In the genomic region with DNA sequence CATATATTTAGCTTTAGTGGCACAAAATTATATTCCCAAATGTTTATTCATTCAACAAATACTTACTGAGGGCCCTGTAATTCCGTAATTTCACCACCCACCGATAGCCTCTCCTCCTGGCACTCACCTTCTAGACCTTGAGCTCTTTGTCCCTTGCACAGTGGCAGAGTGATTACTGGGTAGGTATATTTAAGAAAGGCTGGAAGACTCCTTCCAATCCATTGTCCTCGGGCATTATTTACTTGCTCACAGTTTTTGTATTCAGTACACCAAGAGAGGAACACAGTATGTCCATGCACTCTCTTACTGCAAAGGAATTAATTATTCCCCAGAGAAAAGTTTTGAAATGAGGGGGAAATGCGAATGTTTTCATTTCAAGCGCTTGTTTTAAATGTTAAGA, we compare ENCODE assay signal across 9 cellular contexts. TPM values are rescaled to one million over a fixed set of nuclear protein-coding genes. Genes with fewer than 3 reads are reported as not detected.
A peak's percentile ranks its signal among the peaks of the same experiment; 100 is the strongest.
DNase-seq lines count a peak whose midpoint lies in the region; ATAC-seq and TF ChIP-seq lines count a peak whose summit lies in the region.
"Had no signal": no experiment of that assay in that cellular context is flagged by ENCODE, and none has a peak within 500 bp of the region (broad histone marks: within the 10 kb centered on the region; RNA-seq: fewer than 3 reads in every experiment).

No MANE protein-coding gene starts in this region.

- no peak for TF ChIP-seq CTCF in OCI-LY1 (IDR thresholded peaks at IDR 0.05; ENCODE audit: low read length)

- no peaks in the 10 kb centered on the region for H3K9me3 Mint-ChIP-seq in activated naive CD4-positive, alpha-beta T cell treated with anti-CD3 and anti-CD28 coated beads, Interleukin-2, amount 50 U/mL, for 24 hours
- no peaks in the 10 kb centered on the region for H3K9me3 Mint-ChIP-seq in stimulated activated naive B cell treated with anti-CD40 and anti-IgM and Interleukin-4, amounts not matched to agents 10 μg/mL and 1 μg/mL and 100 μg/mL, for 72 hours

- H3K4me2 ChIP-seq in OCI-LY1 (ENCODE audit: low read length) = peak overlapping the region; percentile 88

- H3K4me3 Mint-ChIP-seq in activated naive CD4-positive, alpha-beta T cell treated with anti-CD3 and anti-CD28 coated beads, Interleukin-2, amount 50 U/mL, for 24 hours = peak overlapping the region; percentile 91
- H3K4me3 Mint-ChIP-seq in stimulated activated naive B cell treated with anti-CD40 and anti-IgM and Interleukin-4, amounts not matched to agents 10 μg/mL and 1 μg/mL and 100 μg/mL, for 72 hours = peak overlapping the region; percentile 47 to 48

- no peak for DNase-seq in activated naive CD4-positive, alpha-beta T cell treated with Interleukin-2 at 50 U/mL for 16 hours
- DNase-seq in stimulated activated naive B cell treated with anti-CD40 and anti-IgM and Interleukin-4, amounts not matched to agents 10 μg/mL and 1 μg/mL and 100 μg/mL, for 72 hours = no peak
- no peak for DNase-seq in NCI-H446 (lab: John Stamatoyannopoulos, UW)
- DNase-seq: effector CD4-positive, alpha-beta T cell had no signal

- H3K27ac Mint-ChIP-seq in activated naive CD4-positive, alpha-beta T cell treated with anti-CD3 and anti-CD28 coated beads, Interleukin-2, amount 50 U/mL, for 24 hours = peak overlapping the region; percentile 2
- H3K27ac Mint-ChIP-seq in stimulated activated naive B cell treated with anti-CD40 and anti-IgM and Interleukin-4, amounts not matched to agents 10 μg/mL and 1 μg/mL and 100 μg/mL, for 72 hours = no peak overlapping the region

- no peaks in the 10 kb centered on the region for H3K27me3 ChIP-seq in OCI-LY1 (ENCODE audit: insufficient read depth, low read length)
- peaks cover 17% of the 10 kb centered on the region for H3K27me3 ChIP-seq in ectodermal cell (ENCODE audit: control insufficient read depth, insufficient read depth, low read length, poor library complexity, severe bottlenecking)

- peaks cover 29% of the 10 kb centered on the region for H3K36me3 ChIP-seq in OCI-LY1 (ENCODE audit: insufficient read depth, low read length)
- no peaks in the 10 kb centered on the region for H3K36me3 ChIP-seq in ectodermal cell (ENCODE audit: control insufficient read depth, insufficient read depth, low read length)

- H4K20me1 ChIP-seq in OCI-LY1 (ENCODE audit: insufficient read depth, low read length) = no peaks in the 10 kb centered on the region

- 45 to 67% methylated on average over 2 to 5 of the region's 5 CpGs for WGBS in ectodermal cell, 2 experiments

- H3K27me3 Mint-ChIP-seq in activated naive CD4-positive, alpha-beta T cell treated with anti-CD3 and anti-CD28 coated beads, Interleukin-2, amount 50 U/mL, for 24 hours = peaks cover 52% of the 10 kb centered on the region
- peaks cover 29 to 36% of the 10 kb centered on the region in 2 donors for H3K27me3 Mint-ChIP-seq in stimulated activated naive B cell treated with anti-CD40 and anti-IgM and Interleukin-4, amounts not matched to agents 10 μg/mL and 1 μg/mL and 100 μg/mL, for 72 hours

- H2AFZ ChIP-seq in OCI-LY1 (ENCODE audit: low read length) = no peak overlapping the region

- peaks cover 75% of the 10 kb centered on the region for H3K4me1 ChIP-seq in OCI-LY1 (ENCODE audit: insufficient read depth, low read length, severe bottlenecking)
- no peaks in the 10 kb centered on the region for H3K4me1 ChIP-seq in ectodermal cell (ENCODE audit: control insufficient read depth, insufficient read depth, low read length)

- no peaks in the 10 kb centered on the region for H3K9me2 ChIP-seq in OCI-LY1 (ENCODE audit: low read depth, low read length)

- H3K4me3 ChIP-seq in OCI-LY1 (ENCODE audit: low read depth, low read length, poor library complexity, severe bottlenecking) (peak overlapping the region; percentile 98), ectodermal cell (ENCODE audit: insufficient read depth, low read depth, low read length) (peak overlapping the region; percentile 63)

- H3K36me3 Mint-ChIP-seq in activated naive CD4-positive, alpha-beta T cell treated with anti-CD3 and anti-CD28 coated beads, Interleukin-2, amount 50 U/mL, for 24 hours = no peaks in the 10 kb centered on the region
- no peaks in the 10 kb centered on the region for H3K36me3 Mint-ChIP-seq in stimulated activated naive B cell treated with anti-CD40 and anti-IgM and Interleukin-4, amounts not matched to agents 10 μg/mL and 1 μg/mL and 100 μg/mL, for 72 hours

- peak overlapping the region; percentile 100 for H3K9ac ChIP-seq in OCI-LY1 (ENCODE audit: low read length)

- peaks cover 34% of the 10 kb centered on the region for H3K79me2 ChIP-seq in OCI-LY1 (ENCODE audit: insufficient read depth, low read length)

- no peak for ATAC-seq in stimulated activated naive B cell treated with anti-CD40 and anti-IgM and Interleukin-4, amounts not matched to agents 10 μg/mL and 1 μg/mL and 100 μg/mL, for 72 hours (replicated peaks)
- ATAC-seq in GM21723 (IDR thresholded peaks at IDR 0.05; ENCODE audit: unreplicated experiment) = no peak
- ATAC-seq in GM21381 (IDR thresholded peaks at IDR 0.05; ENCODE audit: unreplicated experiment) = no peak

- H3F3A ChIP-seq in OCI-LY1 (ENCODE audit: insufficient read depth, low read length) = 0 out of 2 replicates have a peak, but pooled peaks cover 3% of the 10 kb centered on the region

- peaks cover 20% of the 10 kb centered on the region for H3K4me1 Mint-ChIP-seq in activated naive CD4-positive, alpha-beta T cell treated with anti-CD3 and anti-CD28 coated beads, Interleukin-2, amount 50 U/mL, for 24 hours
- peaks cover 12 to 31% of the 10 kb centered on the region in 2 donors for H3K4me1 Mint-ChIP-seq in stimulated activated naive B cell treated with anti-CD40 and anti-IgM and Interleukin-4, amounts not matched to agents 10 μg/mL and 1 μg/mL and 100 μg/mL, for 72 hours

- H3K27ac ChIP-seq in OCI-LY1 (ENCODE audit: low read depth, low read length, poor library complexity, severe bottlenecking) (peak overlapping the region; percentile 95), ectodermal cell (ENCODE audit: insufficient read depth, low read depth, low read length, poor library complexity, severe bottlenecking) (no peak overlapping the region)

- H3K9me3 ChIP-seq in OCI-LY1 (ENCODE audit: low read length) (no peaks in the 10 kb centered on the region), ectodermal cell (ENCODE audit: control insufficient read depth, low read length) (no peaks in the 10 kb centered on the region)

RNA-seq across cellular contexts. Expression of a gene that starts 1.1 kb away (rescaled TPM):
- 60.3 TPM for polyA plus RNA-seq in ectodermal cell (2013, experiment 1 of 4)
- polyA plus RNA-seq in ectodermal cell (2013, experiment 2 of 4) = 63.9 TPM
- polyA plus RNA-seq in ectodermal cell (2013, experiment 3 of 4) = 53.5 TPM
- polyA plus RNA-seq in ectodermal cell (2013, experiment 4 of 4) = 53.1 TPM
